ENCODE assay signal across 10 cellular contexts in the genomic region with DNA sequence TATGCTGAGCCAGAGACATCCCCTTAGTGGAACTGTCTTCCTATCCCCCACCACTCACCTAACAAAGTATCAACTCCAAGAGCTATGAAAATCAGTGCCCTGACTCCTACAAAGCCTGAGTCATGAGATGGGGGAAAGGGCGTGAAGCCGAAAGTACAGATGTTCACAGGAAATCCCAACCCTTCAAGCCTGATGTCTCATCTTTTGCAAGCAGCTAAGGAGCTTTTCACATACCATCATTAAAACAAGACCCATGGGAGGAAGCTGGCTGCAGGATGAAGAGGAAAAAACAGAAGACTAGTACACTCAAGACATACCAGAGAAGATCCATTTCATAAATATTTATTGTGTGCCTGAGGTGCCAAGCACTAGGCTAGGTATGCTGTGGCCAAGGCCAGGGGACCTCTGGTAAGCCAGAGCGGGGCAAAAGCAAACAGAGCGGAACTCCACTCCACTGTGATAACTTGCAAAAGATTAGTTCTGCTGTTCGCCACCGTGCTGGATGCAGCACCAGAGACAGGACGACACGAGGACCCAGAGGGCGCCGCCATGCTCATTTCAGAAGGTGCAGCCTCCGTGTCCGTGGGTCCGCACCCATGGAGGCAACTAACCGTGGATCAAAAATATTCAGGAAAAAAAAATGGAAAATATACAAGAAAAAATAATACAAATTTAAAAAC. TPM values are rescaled to one million over a fixed set of nuclear protein-coding genes. Genes with fewer than 3 reads are reported as not detected.
A peak's percentile ranks its signal among the peaks of the same experiment; 100 is the strongest.
DNase-seq lines count a peak whose midpoint lies in the region; ATAC-seq and TF ChIP-seq lines count a peak whose summit lies in the region.
"Had no signal": no experiment of that assay in that cellular context is flagged by ENCODE, and none has a peak within 500 bp of the region (broad histone marks: within the 10 kb centered on the region; RNA-seq: fewer than 3 reads in every experiment).

No MANE protein-coding gene starts in this region.

- no peak overlapping the region for H3K4me3 ChIP-seq in A673 (ENCODE audit: low read depth, low read length, poor library complexity, severe bottlenecking)
- no peak overlapping the region for H3K4me3 ChIP-seq in cardiac fibroblast (replicated peaks in 1 of 2; ENCODE audit: low read depth in 2 of 2, low read length in 2 of 2)
- peak overlapping the region; percentile 2 for H3K4me3 ChIP-seq in mucosa of stomach (ENCODE audit: low read length)

- H3K27me3 ChIP-seq in A673 (replicated peaks; ENCODE audit: insufficient read depth, low read depth, low read length, poor library complexity) (no peaks in the 10 kb centered on the region), mucosa of stomach (ENCODE audit: control insufficient read depth, insufficient read depth, low read length) (no peaks in the 10 kb centered on the region)

- peak overlapping the region; percentile 75 for H3K27ac ChIP-seq in A673 (ENCODE audit: low read depth, low read length, poor library complexity, severe bottlenecking)

- intact Hi-C loops in A673 (cut with micrococcal nuclease; ENCODE audit: unreplicated experiment), result no loop called here

- DNase-seq in A673 (ENCODE audit: low spot score), result peak; percentile 92
- DNase-seq in HS-5 (ENCODE audit: low read depth), result peak; percentile 93
- DNase-seq in cardiac fibroblast (ENCODE audit: low read depth in 2 of 2), result peak; percentile 89 to 98
- DNase-seq in stimulated activated CD4-positive, alpha-beta T cell treated with anti-CD3 and anti-CD28 coated beads, Interleukin-12 subunit alpha, Interleukin-12 subunit beta, amount 100 ng/mL, for 4 hours, result no peak
- DNase-seq in central memory CD4-positive, alpha-beta T cell, result no peak
- DNase-seq in NCI-H1105 treated with DMSO at 0.1 percent for 48 hours (lab: John Stamatoyannopoulos, UW), result no peak
- DNase-seq: stimulated activated naive CD4-positive, alpha-beta T cell treated with Interleukin-2 at 50 U/mL for 16 hours had no signal

- H3K4me1 ChIP-seq in A673 (ENCODE audit: insufficient read depth, low read length, poor library complexity, severe bottlenecking) (peaks cover 52% of the 10 kb centered on the region), mucosa of stomach (ENCODE audit: control insufficient read depth, insufficient read depth, low read length) (peaks cover 56% of the 10 kb centered on the region)

- no peaks in the 10 kb centered on the region for H3K9me3 ChIP-seq in A673 (ENCODE audit: low read depth, low read length, poor library complexity, severe bottlenecking)
- no peaks in the 10 kb centered on the region for H3K9me3 ChIP-seq in mucosa of stomach (ENCODE audit: control insufficient read depth, low read length)

- no TSS peak for BruUV-seq in A673 (replicated peaks; lab: Mats Ljungman, UMichigan)

- CTCF ChIA-PET in A673 (lab: Charles Lee), result interaction anchor here (1.6 kb wide), 1 partner anchor 11 kb away, joined by 8 read pairs; no protein-coding TSS in a partner anchor

- TF ChIP-seq CTCF in A673 (conservative IDR thresholded peaks at IDR 0.05; ENCODE audit: low read depth, low read length), result no peak
- TF ChIP-seq CTCF in cardiac fibroblast (IDR thresholded peaks at IDR 0.05; ENCODE audit: low read depth, low read length), result no peak

- POLR2A ChIA-PET in A673 (lab: Charles Lee; ENCODE audit: low non-redundant PET), result no interaction called here

- no peak for ATAC-seq in HG02571 (IDR thresholded peaks at IDR 0.05; ENCODE audit: unreplicated experiment)
- ATAC-seq: natural killer cell treated with Interleukin-12 subunit alpha and Interleukin-12 subunit beta and Interleukin-15 and Interleukin-18, amount 100 ng/mL, for 72 hours had no signal

- H3K36me3 ChIP-seq in A673 (ENCODE audit: insufficient read depth, low read length, poor library complexity, severe bottlenecking), result no peaks in the 10 kb centered on the region
- H3K36me3 ChIP-seq in mucosa of stomach (ENCODE audit: control insufficient read depth, insufficient read depth, low read length), result no peaks in the 10 kb centered on the region

- H3K9ac ChIP-seq in mucosa of stomach (ENCODE audit: low read length), result no peak overlapping the region

RNA-seq across cellular contexts. Expression of gene MNT, which starts 4.5 kb away (rescaled TPM):
- 32.1 and 33.4 TPM in 2 replicates for total RNA-seq in A673 (2021)

Comparison
In these comparisons a context has a peak if more than half of its experiments do, and no peak if none do; other contexts are left out.
1. DNase-seq: peak in A673 (single experiment), HS-5 (single experiment) and cardiac fibroblast (2 of 2); none in stimulated activated CD4-positive, alpha-beta T cell treated with anti-CD3 and anti-CD28 coated beads, Interleukin-12 subunit alpha, Interleukin-12 subunit beta, amount 100 ng/mL, for 4 hours (single experiment), central memory CD4-positive, alpha-beta T cell (single experiment) and NCI-H1105 treated with DMSO at 0.1 percent for 48 hours (single experiment).